ENCODE assay signal across 29 cellular contexts in genomic region chr10:73163096-73163495, GRCh38. TPM values are rescaled to one million over a fixed set of nuclear protein-coding genes. Genes with fewer than 3 reads are reported as not detected.
A peak's percentile ranks its signal among the peaks of the same experiment; 100 is the strongest.
DNase-seq lines count a peak whose midpoint lies in the region; ATAC-seq and FAIRE-seq lines count a peak whose summit lies in the region.
"Had no signal": no experiment of that assay in that cellular context is flagged by ENCODE, and none has a peak within 500 bp of the region (broad histone marks: within the 10 kb centered on the region; RNA-seq: fewer than 3 reads in every experiment).

No MANE protein-coding gene starts in this region.

- no peaks in the 10 kb centered on the region for H3K9me3 Mint-ChIP-seq in activated CD4-positive, alpha-beta T cell treated with anti-CD3 and anti-CD28 coated beads for 36 hours (ENCODE audit: low read depth)
- no peaks in the 10 kb centered on the region for H3K9me3 Mint-ChIP-seq in memory B cell
- H3K9me3 Mint-ChIP-seq: activated B cell treated with CpG ODN at 0.5 μM for 24 hours; activated T-helper 2 cell treated with anti-CD3 and anti-CD28 coated beads, Interferon-gamma antibody, Interleukin-2, Interleukin-4, amounts not matched to agents 10 μg/mL and 5 μg/mL and 100 μg/mL, durations not matched to agents 14 hours and 24 hours and 36 hours; naive thymus-derived CD8-positive, alpha-beta T cell had no signal

- intact Hi-C loops in activated CD4-positive, alpha-beta T cell treated with anti-CD3 and anti-CD28 coated beads for 36 hours (cut with DNase I, micrococcal nuclease): loop anchor here in 1 of 2 experiments (10.0 kb wide), 1 partner anchor 538 kb away; the partner anchor contains the start of gene MICU1

- ATAC-seq in activated CD4-positive, alpha-beta T cell treated with anti-CD3 and anti-CD28 coated beads for 36 hours: no peak
- ATAC-seq in memory B cell (ENCODE audit: low read depth): no peak
- ATAC-seq in GM21423 (IDR thresholded peaks at IDR 0.05; ENCODE audit: unreplicated experiment): no peak
- ATAC-seq in GM18909 (IDR thresholded peaks at IDR 0.05; ENCODE audit: poor library complexity, unreplicated experiment): no peak
- ATAC-seq: gastroesophageal sphincter; naive thymus-derived CD8-positive, alpha-beta T cell; pancreas; right cardiac atrium had no signal

- peak overlapping the region; percentile 0 for H3K4me3 Mint-ChIP-seq in activated CD4-positive, alpha-beta T cell treated with anti-CD3 and anti-CD28 coated beads for 36 hours
- no peak overlapping the region for H3K4me3 Mint-ChIP-seq in memory B cell
- H3K4me3 Mint-ChIP-seq: activated B cell treated with CpG ODN at 0.5 μM for 24 hours had no signal

- no peak for DNase-seq in activated CD4-positive, alpha-beta T cell treated with anti-CD3 and anti-CD28 coated beads for 36 hours
- no peak for DNase-seq in activated CD4-positive, alpha-beta T cell treated with anti-CD3 and anti-CD28 coated beads for 48 hours
- peak; percentile 26 for DNase-seq in adipocyte (ENCODE audit: low read depth)
- DNase-seq in memory B cell (ENCODE audit: low spot score in 2 of 2): no peak
- DNase-seq in Ammon's horn (ENCODE audit: low spot score): no peak
- DNase-seq: 8988T; activated B cell treated with CpG ODN at 0.5 μM for 24 hours; activated CD8-positive, alpha-beta memory T cell treated with anti-CD3 and anti-CD28 coated beads for 24 hours; amygdala; C1 segment of cervical spinal cord; caudate nucleus; dorsolateral prefrontal cortex; naive thymus-derived CD8-positive, alpha-beta T cell; NCI-H1436; NCI-H524; pancreas; right cardiac atrium; RPMI8226; T1000 had no signal

- H3K36me3 ChIP-seq in adipocyte (ENCODE audit: control insufficient read depth, insufficient read depth, low read length, severe bottlenecking): peaks cover 33% of the 10 kb centered on the region
- H3K36me3 ChIP-seq: pancreas had no signal

- H3K4me1 ChIP-seq in adipocyte (ENCODE audit: control insufficient read depth, insufficient read depth, low read length): peaks cover 30% of the 10 kb centered on the region
- H3K4me1 ChIP-seq: HAP-1 had no signal

- H3K27me3 ChIP-seq in adipocyte (replicated peaks; ENCODE audit: control insufficient read depth, insufficient read depth, low read length): no peaks in the 10 kb centered on the region
- H3K27me3 ChIP-seq: dorsolateral prefrontal cortex, gastroesophageal sphincter, pancreas, suprapubic skin, vagina had no signal

- H3K36me3 Mint-ChIP-seq in activated CD4-positive, alpha-beta T cell treated with anti-CD3 and anti-CD28 coated beads for 36 hours (ENCODE audit: low read depth): peaks cover 42% of the 10 kb centered on the region
- H3K36me3 Mint-ChIP-seq in memory B cell: peaks cover 19% of the 10 kb centered on the region

- H3K27me3 Mint-ChIP-seq in activated CD4-positive, alpha-beta T cell treated with anti-CD3 and anti-CD28 coated beads for 36 hours: no peaks in the 10 kb centered on the region
- no peaks in the 10 kb centered on the region for H3K27me3 Mint-ChIP-seq in memory B cell
- H3K27me3 Mint-ChIP-seq: activated B cell treated with CpG ODN at 0.5 μM for 24 hours; naive thymus-derived CD8-positive, alpha-beta T cell had no signal

- H3K9me3 ChIP-seq in adipocyte (ENCODE audit: control insufficient read depth, low read length): no peaks in the 10 kb centered on the region
- H3K9me3 ChIP-seq: gastroesophageal sphincter, HAP-1, pancreas, suprapubic skin, vagina had no signal

- peak; percentile 33 for FAIRE-seq in G401.6 (lab: Jason Lieb, UNC)
- FAIRE-seq: GM12892, pancreas had no signal

- peaks cover 60% of the 10 kb centered on the region for H3K4me1 Mint-ChIP-seq in activated CD4-positive, alpha-beta T cell treated with anti-CD3 and anti-CD28 coated beads for 36 hours
- peaks cover 40% of the 10 kb centered on the region for H3K4me1 Mint-ChIP-seq in memory B cell

- POLR2A ChIA-PET in activated CD4-positive, alpha-beta T cell treated with anti-CD3 and anti-CD28 coated beads for 36 hours (lab: Charles Lee): no interaction called here

- no peak overlapping the region for H3K9ac ChIP-seq in adipocyte (ENCODE audit: low read length)

- H3K4me3 ChIP-seq in adipocyte (ENCODE audit: low read length): no peak overlapping the region
- H3K4me3 ChIP-seq: gastroesophageal sphincter, HAP-1, pancreas, SK-N-MC, suprapubic skin, vagina had no signal

- H3K27ac Mint-ChIP-seq in activated CD4-positive, alpha-beta T cell treated with anti-CD3 and anti-CD28 coated beads for 36 hours: peak overlapping the region; percentile 24
- peak overlapping the region; percentile 32 for H3K27ac Mint-ChIP-seq in memory B cell
- H3K27ac Mint-ChIP-seq: activated B cell treated with CpG ODN at 0.5 μM for 24 hours; activated T-helper 2 cell treated with anti-CD3 and anti-CD28 coated beads, Interferon-gamma antibody, Interleukin-2, Interleukin-4, amounts not matched to agents 10 μg/mL and 5 μg/mL and 100 μg/mL, durations not matched to agents 14 hours and 24 hours and 36 hours had no signal

- CTCF ChIA-PET in activated CD4-positive, alpha-beta T cell treated with anti-CD3 and anti-CD28 coated beads for 36 hours (lab: Charles Lee): interaction anchor here (0.8 to 2.9 kb wide), 4 partner anchors 10 to 88 kb away, joined by 3 to 7 read pairs (median 4); partner anchors contain the start of gene P4HA1

RNA-seq across cellular contexts. Expression of gene ECD, which starts 4.7 kb away (rescaled TPM):
- total RNA-seq in activated CD4-positive, alpha-beta T cell treated with anti-CD3 and anti-CD28 coated beads for 36 hours: 10 to 100 TPM; 41.0 to 50.7 TPM

RNA-seq across cellular contexts. Expression of gene FAM149B1, which starts 4.8 kb away (rescaled TPM):
- 10 to 100 TPM; 16.0 to 18.6 TPM for total RNA-seq in activated CD4-positive, alpha-beta T cell treated with anti-CD3 and anti-CD28 coated beads for 36 hours

RNA-seq across cellular contexts. Expression of gene NUDT13, which starts 52.8 kb away (rescaled TPM):
- total RNA-seq in activated CD4-positive, alpha-beta T cell treated with anti-CD3 and anti-CD28 coated beads for 36 hours: 1 to 10 TPM; 1.6 to 2.2 TPM
